ENCODE assay signal across 20 cellular contexts in the genomic region with DNA sequence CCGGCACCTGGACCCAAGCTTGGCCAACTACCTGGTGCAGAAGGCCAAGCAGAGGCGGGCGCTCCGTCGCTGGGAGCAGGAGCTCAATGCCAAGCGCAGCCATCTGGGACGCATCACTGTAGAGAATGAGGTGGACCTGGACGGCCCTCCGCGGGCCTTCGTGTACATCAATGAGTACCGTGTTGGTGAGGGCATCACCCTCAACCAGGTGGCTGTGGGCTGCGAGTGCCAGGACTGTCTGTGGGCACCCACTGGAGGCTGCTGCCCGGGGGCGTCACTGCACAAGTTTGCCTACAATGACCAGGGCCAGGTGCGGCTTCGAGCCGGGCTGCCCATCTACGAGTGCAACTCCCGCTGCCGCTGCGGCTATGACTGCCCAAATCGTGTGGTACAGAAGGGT. TPM values are rescaled to one million over a fixed set of nuclear protein-coding genes. Genes with fewer than 3 reads are reported as not detected.
DNase-seq lines count a peak whose midpoint lies in the region; ATAC-seq, FAIRE-seq and TF ChIP-seq lines count a peak whose summit lies in the region.
"Had no signal": no experiment of that assay in that cellular context is flagged by ENCODE, and none has a peak within 500 bp of the region (broad histone marks: within the 10 kb centered on the region; RNA-seq: fewer than 3 reads in every experiment).

No MANE protein-coding gene starts in this region.

- H2AK5ac ChIP-seq in trophoblast cell (ENCODE audit: low read length) = no peak overlapping the region

- H4K91ac ChIP-seq in trophoblast cell (ENCODE audit: low read depth, low read length) = peak overlapping the region; percentile 86

- H3K4me1 ChIP-seq in HepG2 (ENCODE audit: insufficient read depth, low read length) (peaks cover 30% of the 10 kb centered on the region), right lobe of liver (peaks cover 0 to 5% (median 0%) of the 10 kb centered on the region in 4 donors), Loucy (ENCODE audit: insufficient read depth, low read length, poor library complexity, severe bottlenecking) (peaks cover 28% of the 10 kb centered on the region), trophoblast cell (ENCODE audit: control insufficient read depth in 1 of 2, insufficient read depth in 2 of 2, low read length in 2 of 2) (peaks cover 34 to 42% of the 10 kb centered on the region in 2 experiments)
- H3K4me1 ChIP-seq: BE2C had no signal

- H3K9me2 ChIP-seq in Loucy (replicated peaks; ENCODE audit: low read depth, low read length) = no peaks in the 10 kb centered on the region

- H4K20me1 ChIP-seq in HepG2 (ENCODE audit: insufficient read depth, low read length) (no peaks in the 10 kb centered on the region), Loucy (ENCODE audit: insufficient read depth, low read length, poor library complexity, severe bottlenecking) (peaks cover 14% of the 10 kb centered on the region)

- no peak for FAIRE-seq in HepG2 (lab: Jason Lieb, UNC)
- FAIRE-seq: A204.1, GM12892, GM18507, H54 had no signal

- no peaks in the 10 kb centered on the region for H3K27me3 ChIP-seq in HepG2 (ENCODE audit: control insufficient read depth in 1 of 2, insufficient read depth in 2 of 2, low read length in 2 of 2)
- no peaks in the 10 kb centered on the region for H3K27me3 ChIP-seq in right lobe of liver
- H3K27me3 ChIP-seq in Loucy (ENCODE audit: insufficient read depth, low read length, poor library complexity, severe bottlenecking) = no peaks in the 10 kb centered on the region
- no peaks in the 10 kb centered on the region for H3K27me3 ChIP-seq in trophoblast cell (ENCODE audit: insufficient read depth, low read length)
- H3K27me3 ChIP-seq: BE2C had no signal

- H3K27ac ChIP-seq in HepG2 (ENCODE audit: extremely low read length, insufficient read depth, low read length) (no peak overlapping the region), right lobe of liver (no peak overlapping the region), trophoblast cell (ENCODE audit: low read depth, low read length) (peak overlapping the region; percentile 66)
- H3K27ac ChIP-seq: GM23248 had no signal

- H3K9ac ChIP-seq in HepG2 (ENCODE audit: insufficient read depth, low read depth, low read length) = no peak overlapping the region
- H3K9ac ChIP-seq in Loucy (ENCODE audit: low read depth, low read length, poor library complexity, severe bottlenecking) = no peak overlapping the region
- no peak overlapping the region for H3K9ac ChIP-seq in trophoblast cell (ENCODE audit: low read length)
- H3K9ac ChIP-seq: GM23248 had no signal

- peak overlapping the region; percentile 54 for H2BK120ac ChIP-seq in trophoblast cell (ENCODE audit: insufficient read depth, low read length, poor library complexity)

- BruUV-seq in HepG2 (replicated peaks; lab: Mats Ljungman, UMichigan) = no TSS peak

- H3K79me2 ChIP-seq in HepG2 (ENCODE audit: insufficient read depth, low read length) (peaks cover 5% of the 10 kb centered on the region), Loucy (ENCODE audit: insufficient read depth, low read length) (peaks cover 82% of the 10 kb centered on the region), trophoblast cell (ENCODE audit: control insufficient read depth, insufficient read depth, low read length, poor library complexity) (peaks cover 5% of the 10 kb centered on the region)

- no peak for ATAC-seq in HepG2
- ATAC-seq in right lobe of liver = no peak
- ATAC-seq: HCT116 had no signal

- POLR2A ChIA-PET in HepG2 (lab: Yijun Ruan, JAX) = interaction anchor here (1.2 kb wide), 1 partner anchor 12 kb away, joined by 3 read pairs; no protein-coding TSS in a partner anchor

- no peak overlapping the region for H3K14ac ChIP-seq in trophoblast cell (ENCODE audit: low read length)

- H3F3A ChIP-seq in Loucy (ENCODE audit: low read depth) = no peaks in the 10 kb centered on the region

- CTCF ChIA-PET in HepG2 (lab: Yijun Ruan, JAX; ENCODE audit: low intra/inter-chr PET ratio, low total read pairs) = no interaction called here

- H3K4me3 ChIP-seq in HepG2 (replicated peaks in 1 of 3; ENCODE audit: insufficient read depth in 1 of 3, low read depth in 2 of 3, low read length in 3 of 3) (no peak overlapping the region), right lobe of liver (no peak overlapping the region), Loucy (ENCODE audit: low read length, poor library complexity, severe bottlenecking) (peak overlapping the region; percentile 35), trophoblast cell (ENCODE audit: low read depth, low read length) (no peak overlapping the region)
- H3K4me3 ChIP-seq: GM23248 had no signal

- peak overlapping the region; percentile 28 for H2BK12ac ChIP-seq in trophoblast cell (ENCODE audit: low read length)

- H3K18ac ChIP-seq in trophoblast cell (ENCODE audit: low read length) = no peak overlapping the region

- TF ChIP-seq EP300 in HepG2 (IDR thresholded peaks at IDR 0.05; ENCODE audit: low read depth in 2 of 2, low read length in 2 of 2) (no peak), HepG2 (CRISPR knock-in tag; IDR thresholded peaks at IDR 0.05; ENCODE audit: borderline replicate concordance) (no peak)

- no CpG with 5 or more reads among the region's 23 CpGs for WGBS in HepG2 (ENCODE audit: low lambda C conversion rate)
- no CpG with 5 or more reads among the region's 23 CpGs for WGBS in right lobe of liver (ENCODE audit: insufficient coverage, low coverage, low lambda C conversion rate, missing lambda C conversion rate)
- no CpG with 5 or more reads among the region's 23 CpGs for WGBS in trophoblast cell (ENCODE audit: extremely low coverage, insufficient coverage, insufficient read length)

- H3K9me3 ChIP-seq in HepG2 (ENCODE audit: low read length) (no peaks in the 10 kb centered on the region), right lobe of liver (no peaks in the 10 kb centered on the region), Loucy (ENCODE audit: insufficient read depth, low read depth, low read length) (no peaks in the 10 kb centered on the region), trophoblast cell (ENCODE audit: insufficient read depth, low read depth, low read length) (no peaks in the 10 kb centered on the region)
- H3K9me3 ChIP-seq: BE2C had no signal

- no peak for TF ChIP-seq RAD21 in HepG2 (CRISPR knock-in tag; IDR thresholded peaks at IDR 0.05)

- DNase-seq in HepG2 (ENCODE audit: low spot score) (no peak), right lobe of liver (no peak), trophoblast cell (no peak), RPMI8226 (no peak), cerebellar cortex (ENCODE audit: low spot score) (no peak)
- DNase-seq: ACHN; BE2C; C1 segment of cervical spinal cord; CD4-positive, CD25-positive, alpha-beta regulatory T cell; CD8-positive, alpha-beta memory T cell; COR-L47; GDM1; GM23248; HFFc6 had no signal

- no peak overlapping the region for H2AFZ ChIP-seq in HepG2 (ENCODE audit: low read length)
- H2AFZ ChIP-seq in Loucy (ENCODE audit: low read length) = no peak overlapping the region
- H2AFZ ChIP-seq in trophoblast cell (ENCODE audit: insufficient read depth, low read length, poor library complexity) = no peak overlapping the region
- H2AFZ ChIP-seq: GM23248 had no signal

- peak overlapping the region; percentile 13 for H4K8ac ChIP-seq in trophoblast cell (ENCODE audit: low read depth, low read length)

- no peak overlapping the region for H4K12ac ChIP-seq in trophoblast cell (ENCODE audit: low read depth, low read length)

- TF ChIP-seq POLR2A in HepG2 (IDR thresholded peaks at IDR 0.05; ENCODE audit: insufficient read depth in 1 of 2, low read depth in 2 of 2, low read length in 2 of 2) = no peak
- no peak for TF ChIP-seq POLR2A in right lobe of liver (IDR thresholded peaks at IDR 0.05)

- no peak overlapping the region for H3K4me2 ChIP-seq in HepG2 (ENCODE audit: low read depth, low read length)
- H3K4me2 ChIP-seq in Loucy (ENCODE audit: low read depth, low read length, poor library complexity, severe bottlenecking) = peak overlapping the region; percentile 57
- no peak overlapping the region for H3K4me2 ChIP-seq in trophoblast cell (ENCODE audit: low read length)

- peak overlapping the region; percentile 41 for H3K4ac ChIP-seq in trophoblast cell (ENCODE audit: low read depth, low read length)

- H3K79me1 ChIP-seq in trophoblast cell (ENCODE audit: low read length) = peaks cover 32% of the 10 kb centered on the region

- intact Hi-C loops in HepG2 (cut with micrococcal nuclease; ENCODE audit: unreplicated experiment) = no loop called here
- intact Hi-C loops in right lobe of liver (cut with DNase I) = no loop called here

- peak overlapping the region; percentile 27 for H2BK5ac ChIP-seq in trophoblast cell (ENCODE audit: low read depth, low read length, poor library complexity)

- H3K23ac ChIP-seq in trophoblast cell (ENCODE audit: low read length) = no peak overlapping the region

- peaks cover 6 to 13% of the 10 kb centered on the region in 2 experiments; a peak in 4 of 5 replicates for H3K36me3 ChIP-seq in HepG2 (replicated peaks in 1 of 2; ENCODE audit: control insufficient read depth in 1 of 2, insufficient read depth in 2 of 2, low read length in 2 of 2)
- no peaks in the 10 kb centered on the region for H3K36me3 ChIP-seq in right lobe of liver
- peaks cover 51% of the 10 kb centered on the region; the same call in 1 of the 2 replicates for H3K36me3 ChIP-seq in Loucy (ENCODE audit: insufficient read depth, low read length)
- peaks cover 17 to 36% of the 10 kb centered on the region in 2 experiments for H3K36me3 ChIP-seq in trophoblast cell (ENCODE audit: control insufficient read depth in 1 of 2, insufficient read depth in 2 of 2, low read length in 2 of 2)

- in situ Hi-C loops in HepG2 (cut with HindIII; ENCODE audit: extremely low pct_ligation_motif_present, low pct_unique_long_range_greater_than_20kb) = no loop called here

- no peak for TF ChIP-seq CTCF in HepG2 (CRISPR knock-in tag; IDR thresholded peaks at IDR 0.05)
- no peak for TF ChIP-seq CTCF in right lobe of liver (IDR thresholded peaks at IDR 0.05)
- no peak for TF ChIP-seq CTCF in Loucy (conservative IDR thresholded peaks at IDR 0.05; ENCODE audit: low read length)

RNA-seq across cellular contexts. Expression of a gene that starts 3.7 kb away (rescaled TPM):
- total RNA-seq in HepG2 (2016; rRNA removed; fragmentation: Illumina TruSeq; extraction: Trizol) (9.9 and 10.1 TPM in 2 replicates), right lobe of liver (10 to 100 TPM in 1 of 6 experiments, 1 to 10 TPM in 5; 2.2 to 10.8 (median 3.5) TPM)
- 1.2 and 1.6 TPM in 2 replicates for total RNA-seq in HepG2 (2016; cell fraction: cytosol; rRNA removed; fragmentation: Illumina TruSeq; extraction: Trizol; ENCODE audit: low read depth)
- total RNA-seq in HepG2 (2016; cell fraction: insoluble cytoplasmic fraction; rRNA removed; fragmentation: Illumina TruSeq; extraction: Trizol) = 9.2 and 10.1 TPM in 2 replicates
- 5.1 and 5.5 TPM in 2 replicates for total RNA-seq in HepG2 (2016; cell fraction: membrane; rRNA removed; fragmentation: Illumina TruSeq; extraction: Trizol)
- total RNA-seq in HepG2 (2016; cell fraction: nucleus; rRNA removed; fragmentation: Illumina TruSeq; extraction: Trizol) = 7.0 and 7.4 TPM in 2 replicates
- 3.2 and 5.2 TPM in 2 replicates for polyA plus RNA-seq in HepG2 (2011; rRNA removed)
- polyA plus RNA-seq in HepG2 (2011; cell fraction: cytosol; rRNA removed) = 2.8 and 5.0 TPM in 2 replicates
- 5.5 and 9.7 TPM in 2 replicates for polyA plus RNA-seq in HepG2 (2011; cell fraction: nucleus; rRNA removed)
- 2.7 and 4.7 TPM in 2 replicates for polyA plus RNA-seq in HepG2 (2012)
- 1.3 and 1.5 TPM in 2 replicates for polyA plus RNA-seq in HepG2 (2016; cell fraction: cytosol; fragmentation: Illumina TruSeq; extraction: Trizol; ENCODE audit: low read depth)
- 8.6 and 12.5 TPM in 2 replicates for polyA plus RNA-seq in HepG2 (2016; cell fraction: insoluble cytoplasmic fraction; fragmentation: Illumina TruSeq; extraction: Trizol; ENCODE audit: low read depth)
- 3.6 and 3.7 TPM in 2 replicates for polyA plus RNA-seq in HepG2 (2016; cell fraction: membrane; fragmentation: Illumina TruSeq; extraction: Trizol; ENCODE audit: low read depth)
- 13.6 and 14.6 TPM in 2 replicates for polyA plus RNA-seq in HepG2 (2016; cell fraction: nucleus; fragmentation: Illumina TruSeq; extraction: Trizol; ENCODE audit: insufficient read depth, low read depth)
- 9.3 and 68.5 TPM in 2 replicates for polyA minus RNA-seq in HepG2 (2011; rRNA and poly(A)+ RNA removed; ENCODE audit: low replicate concordance)
- 3.1 and 5.0 TPM in 2 replicates for polyA minus RNA-seq in HepG2 (2011; cell fraction: cytosol; rRNA and poly(A)+ RNA removed)
- polyA minus RNA-seq in HepG2 (2011; cell fraction: nucleus; rRNA and poly(A)+ RNA removed) = 3.9 and 4.2 TPM in 2 replicates
- 10.6 and 10.8 TPM in 2 replicates for polyA plus RNA-seq in trophoblast cell (2013)

RNA-seq across cellular contexts. Expression of a gene that starts 16.6 kb away (rescaled TPM):
- total RNA-seq in HepG2 (2016; rRNA removed; fragmentation: Illumina TruSeq; extraction: Trizol) = not detected in 2 replicates
- not detected in 2 replicates for total RNA-seq in HepG2 (2016; cell fraction: cytosol; rRNA removed; fragmentation: Illumina TruSeq; extraction: Trizol; ENCODE audit: low read depth)
- not detected in 2 replicates for total RNA-seq in HepG2 (2016; cell fraction: insoluble cytoplasmic fraction; rRNA removed; fragmentation: Illumina TruSeq; extraction: Trizol)
- not detected in 2 replicates for total RNA-seq in HepG2 (2016; cell fraction: membrane; rRNA removed; fragmentation: Illumina TruSeq; extraction: Trizol)
- total RNA-seq in HepG2 (2016; cell fraction: nucleus; rRNA removed; fragmentation: Illumina TruSeq; extraction: Trizol) = not detected in 2 replicates
- 0.11 and 0.18 TPM in 2 replicates for polyA plus RNA-seq in HepG2 (2011; rRNA removed)
- 0.03 TPM in 1 of 2 replicates, not detected in the other for polyA plus RNA-seq in HepG2 (2011; cell fraction: cytosol; rRNA removed)
- polyA plus RNA-seq in HepG2 (2011; cell fraction: nucleus; rRNA removed) = 0.21 and 0.54 TPM in 2 replicates
- 0.21 TPM in 2 replicates for polyA plus RNA-seq in HepG2 (2012)
- not detected in 2 replicates for polyA plus RNA-seq in HepG2 (2016; cell fraction: cytosol; fragmentation: Illumina TruSeq; extraction: Trizol; ENCODE audit: low read depth)
- not detected in 2 replicates for polyA plus RNA-seq in HepG2 (2016; cell fraction: insoluble cytoplasmic fraction; fragmentation: Illumina TruSeq; extraction: Trizol; ENCODE audit: low read depth)
- not detected in 2 replicates for polyA plus RNA-seq in HepG2 (2016; cell fraction: membrane; fragmentation: Illumina TruSeq; extraction: Trizol; ENCODE audit: low read depth)
- not detected in 2 replicates for polyA plus RNA-seq in HepG2 (2016; cell fraction: nucleus; fragmentation: Illumina TruSeq; extraction: Trizol; ENCODE audit: insufficient read depth, low read depth)
- 0.08 and 0.09 TPM in 2 replicates for polyA minus RNA-seq in HepG2 (2011; rRNA and poly(A)+ RNA removed; ENCODE audit: low replicate concordance)
- not detected in 2 replicates for polyA minus RNA-seq in HepG2 (2011; cell fraction: cytosol; rRNA and poly(A)+ RNA removed)
- polyA minus RNA-seq in HepG2 (2011; cell fraction: nucleus; rRNA and poly(A)+ RNA removed) = not detected in 2 replicates
- total RNA-seq in right lobe of liver = 1 to 10 TPM; 2.4 to 7.2 (median 4.8) TPM
- 0.17 and 0.18 TPM in 2 replicates for polyA plus RNA-seq in trophoblast cell (2013)
- total RNA-seq: GM23248 had no signal
- polyA plus RNA-seq: GM23248 had no signal
